ENCODE assay signal across 16 cellular contexts in genomic region chr2:214904176-214904575, GRCh38.
A peak's percentile ranks its signal among the peaks of the same experiment; 100 is the strongest.
DNase-seq lines count a peak whose midpoint lies in the region; ATAC-seq and TF ChIP-seq lines count a peak whose summit lies in the region.
"Had no signal": no experiment of that assay in that cellular context is flagged by ENCODE, and none has a peak within 500 bp of the region (broad histone marks: within the 10 kb centered on the region; RNA-seq: fewer than 3 reads in every experiment).

No MANE protein-coding gene starts in this region.

- H3K4me3 ChIP-seq in BE2C (ENCODE audit: low read depth, low read length) = no peak overlapping the region
- H3K4me3 ChIP-seq: BLaER1 treated with 17β-estradiol and CSF1 and Interleukin-3, amounts not matched to agents 10 nM and 100 nM had no signal

- no peak overlapping the region for H3K4me3 Mint-ChIP-seq in nephron progenitor cell
- H3K4me3 Mint-ChIP-seq: CD4-positive, alpha-beta T cell; CD8-positive, alpha-beta T cell had no signal

- H3K4me1 Mint-ChIP-seq in nephron progenitor cell = no peaks in the 10 kb centered on the region

- no peaks in the 10 kb centered on the region for H3K9me3 ChIP-seq in BE2C
- H3K9me3 ChIP-seq: BLaER1 treated with 17β-estradiol and CSF1 and Interleukin-3, amounts not matched to agents 10 nM and 100 nM; Caco-2 had no signal

- H3K27ac Mint-ChIP-seq in nephron progenitor cell = peak overlapping the region; percentile 37
- H3K27ac Mint-ChIP-seq: CD4-positive, alpha-beta T cell; CD8-positive, alpha-beta T cell had no signal

- H3K4me1 ChIP-seq in BE2C = peaks cover 17% of the 10 kb centered on the region

- DNase-seq in SK-MEL-5 (ENCODE audit: low read depth, low spot score) (peak; percentile 77), foreskin melanocyte (peak; percentile 83), nephron progenitor cell (no peak), BE2C (no peak), activated gamma-delta T cell treated with Interleukin-2 at 50 U/mL for 16 hours (no peak), NCI-H1694 (lab: John Stamatoyannopoulos, UW) (no peak)
- DNase-seq: 8988T; ACHN; Calu3; CD4-positive, alpha-beta T cell; CD8-positive, alpha-beta T cell; DMS79 treated with DMSO at 0.1 percent for 48 hours; GF-D8 had no signal

- H3K36me3 ChIP-seq in BE2C = no peaks in the 10 kb centered on the region
- H3K36me3 ChIP-seq: BLaER1 treated with 17β-estradiol and CSF1 and Interleukin-3, amounts not matched to agents 10 nM and 100 nM had no signal

- in situ Hi-C loops in SK-MEL-5 (cut with HindIII; ENCODE audit: low pct_unique_long_range_greater_than_20kb, low sequenced_read_pairs) = no loop called here

- H3K27me3 ChIP-seq in BE2C = no peaks in the 10 kb centered on the region
- H3K27me3 ChIP-seq: BLaER1 treated with 17β-estradiol and CSF1 and Interleukin-3, amounts not matched to agents 10 nM and 100 nM had no signal

- no peak for ATAC-seq in HG02852 (IDR thresholded peaks at IDR 0.05; ENCODE audit: unreplicated experiment)
- ATAC-seq: CD8-positive, alpha-beta T cell had no signal

- H3K27me3 Mint-ChIP-seq in nephron progenitor cell (ENCODE audit: low read depth, poor library complexity) = no peaks in the 10 kb centered on the region

- no peaks in the 10 kb centered on the region for H3K36me3 Mint-ChIP-seq in nephron progenitor cell (ENCODE audit: low read depth)
- H3K36me3 Mint-ChIP-seq: CD8-positive, alpha-beta T cell had no signal

- peaks cover 6% of the 10 kb centered on the region for H3K9me3 Mint-ChIP-seq in nephron progenitor cell
- H3K9me3 Mint-ChIP-seq: CD4-positive, alpha-beta T cell; CD8-positive, alpha-beta T cell had no signal

- TF ChIP-seq CTCF in nephron progenitor cell (IDR thresholded peaks at IDR 0.05) (no peak), BE2C (IDR thresholded peaks at IDR 0.05; ENCODE audit: low read depth, low read length) (no peak)

Comparison
In these comparisons a context has a peak if more than half of its experiments do, and no peak if none do; other contexts are left out.
1. DNase-seq: peak in SK-MEL-5 (single experiment) and foreskin melanocyte (single experiment); none in nephron progenitor cell (single experiment), BE2C (single experiment), activated gamma-delta T cell treated with Interleukin-2 at 50 U/mL for 16 hours (single experiment) and NCI-H1694 (single experiment).